In genomic region chr15:26580943-26581342, GRCh38 we compare ENCODE assay signal across 10 cellular contexts.
"Had no signal": no experiment of that assay in that cellular context is flagged by ENCODE, and none has a peak within 500 bp of the region (broad histone marks: within the 10 kb centered on the region; RNA-seq: fewer than 3 reads in every experiment).

No MANE protein-coding gene starts in this region.

- DNase-seq: GM23248, GOT3, H9, HFFc6, IMR-90, KG1 had no signal

- ATAC-seq: HCT116, K562 had no signal

- FAIRE-seq: H54, HTR-8/SVneo, K562 had no signal

- H3K4me3 ChIP-seq: GM23248, K562 had no signal

- H2AFZ ChIP-seq: GM23248 had no signal

- H3K9ac ChIP-seq: GM23248 had no signal

- H3K27ac ChIP-seq: GM23248 had no signal
